9 cellular contexts compared by ENCODE assay signal in the genomic region with DNA sequence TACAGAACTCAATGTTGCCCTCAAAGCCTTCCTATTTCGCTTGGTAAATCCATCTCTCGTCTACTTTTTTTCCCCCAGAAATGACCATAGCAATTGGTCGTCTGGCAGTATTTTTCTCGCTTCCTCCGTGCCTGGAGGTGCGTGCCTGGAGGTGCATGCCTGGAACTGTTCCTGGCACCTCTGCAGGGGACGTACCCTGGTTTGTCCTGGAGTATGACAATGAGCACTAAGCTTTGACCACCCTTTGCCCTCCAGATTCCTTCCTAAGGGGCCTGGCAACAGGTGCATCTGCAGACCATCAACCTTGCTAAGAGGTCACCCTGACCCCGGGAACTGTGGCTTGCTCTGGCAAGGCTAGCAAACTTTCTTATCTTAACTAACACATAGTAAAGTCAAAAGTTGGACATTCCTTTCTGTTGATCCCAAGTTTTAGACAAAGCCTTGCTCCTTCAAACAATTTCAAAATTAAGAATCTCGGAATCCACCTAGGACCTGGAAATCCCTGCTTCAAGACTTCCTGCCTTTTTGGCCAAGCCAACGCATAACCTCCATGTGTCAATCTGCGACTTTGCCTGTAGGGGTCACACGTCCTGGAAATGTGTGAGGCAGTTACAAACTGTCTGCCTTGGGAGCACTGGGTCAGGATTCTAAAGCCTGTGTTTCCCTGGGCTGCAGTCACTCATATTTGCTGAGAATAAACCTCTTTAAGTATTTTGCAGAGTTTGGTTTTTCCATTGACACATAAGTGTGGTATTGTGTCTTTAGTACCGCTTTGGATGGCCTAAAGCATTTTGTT. TPM values are rescaled to one million over a fixed set of nuclear protein-coding genes. Genes with fewer than 3 reads are reported as not detected.
DNase-seq lines count a peak whose midpoint lies in the region; ATAC-seq and TF ChIP-seq lines count a peak whose summit lies in the region.
"Had no signal": no experiment of that assay in that cellular context is flagged by ENCODE, and none has a peak within 500 bp of the region (broad histone marks: within the 10 kb centered on the region; RNA-seq: fewer than 3 reads in every experiment).

No MANE protein-coding gene starts in this region.

- DNase-seq in DMS53 (lab: John Stamatoyannopoulos, UW) (peak; percentile 43), DMS53 treated with DMSO at 0.1 percent for 48 hours (lab: John Stamatoyannopoulos, UW; ENCODE audit: unreplicated experiment) (no peak), Karpas-422 (peak; percentile 65), hepatocyte (ENCODE audit: low spot score) (peak; percentile 59), upper lobe of right lung (no peak)
- peak; percentile 73 for DNase-seq in activated CD4-positive, alpha-beta T cell treated with anti-CD3 and anti-CD28 coated beads, Interleukin-2, amount 10 ng/mL, durations not matched to agents 24 days and 14 days

- H3K27me3 Mint-ChIP-seq in activated CD4-positive, alpha-beta T cell treated with anti-CD3 and anti-CD28 coated beads, Interleukin-2, amount 10 ng/mL, durations not matched to agents 24 days and 14 days: peaks cover 12% of the 10 kb centered on the region

- 59% methylated on average over 13 of the region's 13 CpGs for WGBS in hepatocyte (ENCODE audit: low lambda C conversion rate, missing lambda C conversion rate)

- no peaks in the 10 kb centered on the region for H3K36me3 ChIP-seq in Karpas-422 (ENCODE audit: insufficient read depth, low read length)
- no peaks in the 10 kb centered on the region for H3K36me3 ChIP-seq in hepatocyte (replicated peaks; ENCODE audit: insufficient read depth, low read depth)
- no peaks in the 10 kb centered on the region for H3K36me3 ChIP-seq in upper lobe of right lung
- H3K36me3 ChIP-seq: BLaER1 had no signal

- H3K4me2 ChIP-seq in Karpas-422 (ENCODE audit: low read depth, low read length, poor library complexity, severe bottlenecking): no peak overlapping the region
- H3K4me2 ChIP-seq in hepatocyte: no peak overlapping the region
- H3K4me2 ChIP-seq: BLaER1 had no signal

- H3K36me3 Mint-ChIP-seq in activated CD4-positive, alpha-beta T cell treated with anti-CD3 and anti-CD28 coated beads, Interleukin-2, amount 10 ng/mL, durations not matched to agents 24 days and 14 days (ENCODE audit: low read depth): no peaks in the 10 kb centered on the region

- TF ChIP-seq CTCF in hepatocyte (IDR thresholded peaks at IDR 0.05; ENCODE audit: poor library complexity) (peak; percentile 59), upper lobe of right lung (IDR thresholded peaks at IDR 0.05) (peak; percentile 61)

- H3K4me1 Mint-ChIP-seq in activated CD4-positive, alpha-beta T cell treated with anti-CD3 and anti-CD28 coated beads, Interleukin-2, amount 10 ng/mL, durations not matched to agents 24 days and 14 days: peaks cover 2% of the 10 kb centered on the region

- H3K79me2 ChIP-seq in Karpas-422 (ENCODE audit: low read length) (no peaks in the 10 kb centered on the region), hepatocyte (no peaks in the 10 kb centered on the region)

- intact Hi-C loops in activated CD4-positive, alpha-beta T cell treated with anti-CD3 and anti-CD28 coated beads, Interleukin-2, amount 10 ng/mL, durations not matched to agents 24 days and 14 days (cut with micrococcal nuclease): no loop called here
- intact Hi-C loops in upper lobe of right lung (cut with DNase I): no loop called here

- no peak overlapping the region for H3K4me3 Mint-ChIP-seq in activated CD4-positive, alpha-beta T cell treated with anti-CD3 and anti-CD28 coated beads, Interleukin-2, amount 10 ng/mL, durations not matched to agents 24 days and 14 days

- H3K9me3 ChIP-seq in Karpas-422 (ENCODE audit: low read length) (no peaks in the 10 kb centered on the region), hepatocyte (ENCODE audit: low read depth) (no peaks in the 10 kb centered on the region), upper lobe of right lung (no peaks in the 10 kb centered on the region)
- H3K9me3 ChIP-seq: BLaER1 had no signal

- ATAC-seq in GM19463 (IDR thresholded peaks at IDR 0.05; ENCODE audit: unreplicated experiment) (peak; percentile 66), upper lobe of right lung (peak; percentile 69), GM21423 (IDR thresholded peaks at IDR 0.05; ENCODE audit: unreplicated experiment) (no peak)

- no peaks in the 10 kb centered on the region for H4K20me1 ChIP-seq in Karpas-422 (ENCODE audit: insufficient read depth, low read depth, low read length)
- H4K20me1 ChIP-seq in hepatocyte (ENCODE audit: insufficient read depth, poor library complexity, severe bottlenecking): no peaks in the 10 kb centered on the region
- H4K20me1 ChIP-seq: BLaER1 had no signal

- H3K9me3 Mint-ChIP-seq in activated CD4-positive, alpha-beta T cell treated with anti-CD3 and anti-CD28 coated beads, Interleukin-2, amount 10 ng/mL, durations not matched to agents 24 days and 14 days: no peaks in the 10 kb centered on the region

- H3K4me3 ChIP-seq in Karpas-422 (ENCODE audit: low read length): no peak overlapping the region
- no peak overlapping the region for H3K4me3 ChIP-seq in hepatocyte
- H3K4me3 ChIP-seq in upper lobe of right lung: no peak overlapping the region
- H3K4me3 ChIP-seq: BLaER1 had no signal

- H2AFZ ChIP-seq in Karpas-422 (ENCODE audit: low read length) (no peak overlapping the region), hepatocyte (no peak overlapping the region)

- no peak overlapping the region for H3K27ac ChIP-seq in Karpas-422 (ENCODE audit: low read length)
- no peak overlapping the region for H3K27ac ChIP-seq in hepatocyte
- no peak overlapping the region for H3K27ac ChIP-seq in upper lobe of right lung
- H3K27ac ChIP-seq: BLaER1 had no signal

- H3K9ac ChIP-seq in Karpas-422 (ENCODE audit: low read length): no peak overlapping the region
- H3K9ac ChIP-seq: BLaER1 had no signal

- H3K9me2 ChIP-seq in Karpas-422 (replicated peaks; ENCODE audit: insufficient read depth, low read length) (no peaks in the 10 kb centered on the region), hepatocyte (replicated peaks; ENCODE audit: insufficient read depth) (no peaks in the 10 kb centered on the region)

- peaks cover 11% of the 10 kb centered on the region for H3K4me1 ChIP-seq in Karpas-422 (ENCODE audit: low read length)
- H3K4me1 ChIP-seq in hepatocyte (ENCODE audit: insufficient read depth): no peaks in the 10 kb centered on the region
- no peaks in the 10 kb centered on the region for H3K4me1 ChIP-seq in upper lobe of right lung

- no peaks in the 10 kb centered on the region for H3K27me3 ChIP-seq in Karpas-422 (ENCODE audit: low read length)
- H3K27me3 ChIP-seq in hepatocyte: no peaks in the 10 kb centered on the region
- H3K27me3 ChIP-seq in upper lobe of right lung: no peaks in the 10 kb centered on the region
- H3K27me3 ChIP-seq: BLaER1 had no signal

- no peak overlapping the region for H3K27ac Mint-ChIP-seq in activated CD4-positive, alpha-beta T cell treated with anti-CD3 and anti-CD28 coated beads, Interleukin-2, amount 10 ng/mL, durations not matched to agents 24 days and 14 days

RNA-seq across cellular contexts. Expression of a gene that starts 28.8 kb away (rescaled TPM):
- total RNA-seq in Karpas-422 (2014; rRNA removed; shearing (Covaris generic); ENCODE audit: low replicate concordance): 49.9 and 52.8 TPM in 2 replicates
- total RNA-seq in activated CD4-positive, alpha-beta T cell treated with anti-CD3 and anti-CD28 coated beads, Interleukin-2, amount 10 ng/mL, durations not matched to agents 24 days and 14 days: 64.0 and 69.3 TPM in 2 replicates
- total RNA-seq in hepatocyte (9.7 and 13.5 TPM in 2 replicates), upper lobe of right lung (33.9 TPM)
- polyA plus RNA-seq in hepatocyte: 9.3 and 11.1 TPM in 2 replicates

Comparison
In these comparisons a context has a peak if more than half of its experiments do, and no peak if none do; other contexts are left out.
1. DNase-seq: peak in DMS53 (single experiment), Karpas-422 (single experiment), activated CD4-positive, alpha-beta T cell treated with anti-CD3 and anti-CD28 coated beads, Interleukin-2, amount 10 ng/mL, durations not matched to agents 24 days and 14 days (single experiment) and hepatocyte (single experiment); none in DMS53 treated with DMSO at 0.1 percent for 48 hours (single experiment) and upper lobe of right lung (single experiment).